In the genomic region with DNA sequence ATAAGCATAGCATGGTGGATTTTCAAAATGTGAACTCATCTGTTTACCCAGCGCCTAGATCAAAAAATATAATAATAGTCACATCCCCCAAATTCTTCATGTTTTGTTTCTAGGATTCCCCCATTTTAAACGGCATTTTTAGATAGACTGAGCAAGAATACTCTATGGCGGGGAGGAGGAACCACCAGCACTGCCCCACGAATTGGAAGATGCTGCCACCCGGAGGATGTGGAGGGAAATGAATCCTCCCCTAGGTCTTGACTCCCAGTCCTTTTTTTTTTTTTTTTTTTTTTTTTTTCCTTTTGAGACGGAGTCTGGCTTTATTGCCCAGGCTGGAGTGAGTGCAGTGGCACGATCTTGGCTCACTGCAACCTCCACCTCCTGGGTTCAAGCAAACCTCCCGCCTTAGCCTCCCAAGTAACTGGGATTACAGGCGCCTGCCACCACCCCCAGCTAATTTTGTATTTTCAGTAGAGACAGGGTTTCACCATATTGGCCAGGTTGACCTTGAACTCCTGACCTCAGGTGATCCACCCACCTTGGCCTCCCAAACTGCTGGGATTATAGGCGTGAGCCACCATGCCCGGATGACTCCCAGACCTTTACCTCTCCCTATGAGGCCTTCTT, we compare ENCODE assay signal across 1 cellular context.
TF ChIP-seq lines count a peak whose summit lies in the region.

No MANE protein-coding gene starts in this region.

TF ChIP-seq in H1, 55 proteins besides CTCF, POLR2A, EP300 and RAD21:
- TF ChIP-seq YY1 (IDR thresholded peaks at IDR 0.05; ENCODE audit: low read depth, low read length), result peak; percentile 21; the same call in 1 of the 2 replicates
